1 cellular context compared by ENCODE assay signal in genomic region chr11:17353228-17354021, GRCh38.
TF ChIP-seq lines count a peak whose summit lies in the region.

No MANE protein-coding gene starts in this region.

TF ChIP-seq in HepG2, 621 proteins besides CTCF, POLR2A, EP300 and RAD21 (continued from another document and continues in another):
- no peak for TF ChIP-seq TERF1 (CRISPR knock-in tag; IDR thresholded peaks at IDR 0.05)
- peak; percentile 82; the same call in 1 of the 2 replicates for TF ChIP-seq ZBTB7A (CRISPR knock-in tag; IDR thresholded peaks at IDR 0.05)
- peak; percentile 86; the same call in 1 of the 2 replicates for TF ChIP-seq HINFP (CRISPR knock-in tag; IDR thresholded peaks at IDR 0.05; ENCODE audit: low read depth)
- peak; percentile 60; the same call in 1 of the 2 replicates for TF ChIP-seq MYPOP (CRISPR knock-in tag; IDR thresholded peaks at IDR 0.05)
- 0 out of 2 replicates have a peak, but pooled peaks have one; percentile 10 for TF ChIP-seq CEBPG (CRISPR knock-in tag; IDR thresholded peaks at IDR 0.05)
- 0 out of 2 replicates have a peak, but pooled peaks have one; percentile 47 for TF ChIP-seq BRD4 (CRISPR knock-in tag; IDR thresholded peaks at IDR 0.05)
- TF ChIP-seq TAF15 (IDR thresholded peaks at IDR 0.05; ENCODE audit: low read depth, low read length, poor library complexity, severe bottlenecking) = peak; percentile 94
- peak; percentile 95; the same call in 1 of the 2 replicates for TF ChIP-seq ZBTB7B (CRISPR knock-in tag; IDR thresholded peaks at IDR 0.05)
- peak; percentile 58; the same call in 1 of the 2 replicates for TF ChIP-seq ZNF569 (CRISPR knock-in tag; IDR thresholded peaks at IDR 0.05; ENCODE audit: borderline replicate concordance)
- TF ChIP-seq FOXO1 (CRISPR knock-in tag; IDR thresholded peaks at IDR 0.05) = 0 out of 2 replicates have a peak, but pooled peaks have one; percentile 12
- no peak; the same call in 1 of the 2 replicates for TF ChIP-seq MTF2 (CRISPR knock-in tag; IDR thresholded peaks at IDR 0.05; ENCODE audit: borderline replicate concordance)
- no peak; the same call in 1 of the 2 replicates for TF ChIP-seq ZNF230 (CRISPR knock-in tag; IDR thresholded peaks at IDR 0.05)
- peak; percentile 77; the same call in 1 of the 2 replicates for TF ChIP-seq ELF4 (CRISPR knock-in tag; IDR thresholded peaks at IDR 0.05; ENCODE audit: borderline replicate concordance)
- no peak for TF ChIP-seq FOXJ3 (CRISPR knock-in tag; IDR thresholded peaks at IDR 0.05; ENCODE audit: borderline replicate concordance)
- TF ChIP-seq TFDP2 (CRISPR knock-in tag; IDR thresholded peaks at IDR 0.05) = peak; percentile 84
- 0 out of 2 replicates have a peak, but pooled peaks have one; percentile 5 for TF ChIP-seq ZNF510 (CRISPR knock-in tag; IDR thresholded peaks at IDR 0.05; ENCODE audit: low read depth)
- TF ChIP-seq PPARG (CRISPR knock-in tag; conservative IDR thresholded peaks at IDR 0.05) = no peak
- peak; percentile 58; the same call in 1 of the 2 replicates for TF ChIP-seq ZBTB38 (CRISPR knock-in tag; IDR thresholded peaks at IDR 0.05)
- TF ChIP-seq PRDM15 (CRISPR knock-in tag; IDR thresholded peaks at IDR 0.05) = 0 out of 2 replicates have a peak, but pooled peaks have one; percentile 25
- TF ChIP-seq ZNF776 (CRISPR knock-in tag; IDR thresholded peaks at IDR 0.05) = peak; percentile 85; the same call in 1 of the 2 replicates
- TF ChIP-seq GTF2F1 (IDR thresholded peaks at IDR 0.05; ENCODE audit: low read length) = no peak
- no peak; the same call in 1 of the 2 replicates for TF ChIP-seq ZNF24 (IDR thresholded peaks at IDR 0.05)
- peak; percentile 68; the same call in 1 of the 2 replicates for TF ChIP-seq ZNF704 (CRISPR knock-in tag; IDR thresholded peaks at IDR 0.05; ENCODE audit: borderline replicate concordance)
- peak; percentile 79 for TF ChIP-seq PHF20 (CRISPR knock-in tag; IDR thresholded peaks at IDR 0.05)
- peak; percentile 71 for TF ChIP-seq YEATS2 (CRISPR knock-in tag; IDR thresholded peaks at IDR 0.05; ENCODE audit: borderline replicate concordance)
- TF ChIP-seq ZNF354B (CRISPR knock-in tag; IDR thresholded peaks at IDR 0.05) = no peak
- TF ChIP-seq ZGPAT (CRISPR knock-in tag; IDR thresholded peaks at IDR 0.05) = peak; percentile 82
- peak; percentile 82 for TF ChIP-seq ZNF552 (CRISPR knock-in tag; IDR thresholded peaks at IDR 0.05; ENCODE audit: borderline replicate concordance)
- TF ChIP-seq ZNF441 (CRISPR knock-in tag; IDR thresholded peaks at IDR 0.05; ENCODE audit: borderline replicate concordance) = peak; percentile 69; the same call in 1 of the 2 replicates
- TF ChIP-seq ZSCAN31 (CRISPR knock-in tag; IDR thresholded peaks at IDR 0.05; ENCODE audit: low read depth) = peak; percentile 86; the same call in 1 of the 2 replicates
- peak; percentile 60; the same call in 1 of the 2 replicates for TF ChIP-seq SIN3A (IDR thresholded peaks at IDR 0.05; ENCODE audit: borderline replicate concordance, low read depth, low read length)
- no peak for TF ChIP-seq ZNF280D (CRISPR knock-in tag; IDR thresholded peaks at IDR 0.05)
- TF ChIP-seq ZBTB43 (CRISPR knock-in tag; conservative IDR thresholded peaks at IDR 0.05) = peak; percentile 66; the same call in 1 of the 2 replicates
- TF ChIP-seq TEAD3 (CRISPR knock-in tag; optimal IDR thresholded peaks at IDR 0.05; ENCODE audit: borderline replicate concordance) = no peak
- TF ChIP-seq BCL6 (CRISPR knock-in tag; IDR thresholded peaks at IDR 0.05) = peak; percentile 50; the same call in 1 of the 2 replicates
- peak; percentile 68 for TF ChIP-seq ZNF609 (CRISPR knock-in tag; IDR thresholded peaks at IDR 0.05; ENCODE audit: borderline replicate concordance)
